ENCODE assay signal across 16 cellular contexts in the genomic region with DNA sequence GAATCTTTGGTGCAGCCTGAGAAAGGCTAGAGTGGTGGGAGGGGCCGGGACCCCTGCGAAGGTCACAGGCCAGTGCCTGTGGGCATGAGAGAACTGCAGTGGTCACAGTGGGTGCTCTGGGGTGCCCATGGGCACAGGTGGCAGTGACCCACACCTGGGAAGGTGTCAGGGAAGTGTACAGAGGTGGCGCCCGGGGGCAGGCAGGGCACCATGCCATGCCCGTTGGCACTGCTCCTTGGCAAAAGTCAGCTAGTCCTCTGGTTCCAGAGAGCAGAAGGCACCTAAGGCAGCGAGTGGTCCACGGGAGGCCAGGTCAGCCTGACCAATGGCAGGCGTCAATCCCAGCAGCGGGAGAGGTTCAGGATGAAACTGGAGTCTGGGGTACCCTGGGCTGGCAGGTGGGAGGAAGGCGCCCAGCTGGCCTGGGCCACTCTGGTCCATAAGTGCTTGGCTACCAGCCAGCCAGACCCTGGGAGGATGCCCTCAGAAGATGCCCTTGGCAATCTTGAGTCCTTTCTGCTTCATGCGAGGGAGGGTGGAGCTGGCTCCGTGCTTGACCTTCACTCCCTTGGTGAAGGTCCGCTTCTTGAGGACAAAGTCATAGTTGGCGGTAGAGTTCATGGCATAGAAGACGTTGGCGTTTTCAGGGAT.
"Had no signal": no experiment of that assay in that cellular context is flagged by ENCODE, and none has a peak within 500 bp of the region (broad histone marks: within the 10 kb centered on the region; RNA-seq: fewer than 3 reads in every experiment).

No MANE protein-coding gene starts in this region.

- H3K9me3 ChIP-seq: testis had no signal

- H3K27ac ChIP-seq: breast epithelium, heart left ventricle, left ventricle myocardium inferior, neural progenitor cell, parathyroid adenoma, testis had no signal

- H3K9me3 Mint-ChIP-seq: activated naive CD8-positive, alpha-beta T cell treated with anti-CD3 and anti-CD28 coated beads, Interleukin-2, amount 10 ng/mL, durations not matched to agents 7 days and 5 days had no signal

- H3K4me3 Mint-ChIP-seq: activated naive CD8-positive, alpha-beta T cell treated with anti-CD3 and anti-CD28 coated beads, Interleukin-2, amount 10 ng/mL, durations not matched to agents 7 days and 5 days; activated T-cell treated with anti-CD3 and anti-CD28 coated beads, Interleukin-2, amount 50 U/mL, for 24 hours; neural progenitor cell; stimulated activated naive CD8-positive, alpha-beta T cell treated with anti-CD3 and anti-CD28 coated beads, Interleukin-15, Interleukin-2, amounts not matched to agents 100 ng/mL and 50 ng/mL, for 24 hours; T-helper 1 cell treated with Interleukin-12 subunit alpha and Interleukin-12 subunit beta and Interleukin-4 antibody, amounts not matched to agents 30 μg/mL and 1 μg/mL, for 36 hours had no signal

- ATAC-seq: activated CD4-positive, CD25-positive, alpha-beta regulatory T cell treated with anti-CD3 and anti-CD28 coated beads, Interleukin-2, amount 50 U/mL, for 24 hours; heart left ventricle had no signal

- DNase-seq: activated naive CD8-positive, alpha-beta T cell treated with anti-CD3 and anti-CD28 coated beads, Interleukin-2, amount 10 ng/mL, durations not matched to agents 7 days and 5 days; activated T-cell treated with anti-CD3 and anti-CD28 coated beads, Interleukin-2, amount 50 U/mL, for 24 hours; anterior cingulate cortex; foreskin melanocyte; left ventricle myocardium inferior; mesendoderm; retina; stimulated activated CD4-positive, alpha-beta T cell treated with anti-CD3 and anti-CD28 coated beads, Interleukin-2, amount 100 ng/mL, for 24 hours; testis had no signal

- H3K4me1 ChIP-seq: breast epithelium, neural progenitor cell, parathyroid adenoma, testis had no signal

- H3K27me3 ChIP-seq: breast epithelium, heart left ventricle, neural progenitor cell, testis had no signal

- H3K4me1 Mint-ChIP-seq: activated naive CD8-positive, alpha-beta T cell treated with anti-CD3 and anti-CD28 coated beads, Interleukin-2, amount 10 ng/mL, durations not matched to agents 7 days and 5 days; neural progenitor cell had no signal

- H3K27ac Mint-ChIP-seq: activated naive CD8-positive, alpha-beta T cell treated with anti-CD3 and anti-CD28 coated beads, Interleukin-2, amount 10 ng/mL, durations not matched to agents 7 days and 5 days; activated T-cell treated with anti-CD3 and anti-CD28 coated beads, Interleukin-2, amount 50 U/mL, for 24 hours; neural progenitor cell; stimulated activated naive CD8-positive, alpha-beta T cell treated with anti-CD3 and anti-CD28 coated beads, Interleukin-15, Interleukin-2, amounts not matched to agents 100 ng/mL and 50 ng/mL, for 24 hours; T-helper 1 cell treated with Interleukin-12 subunit alpha and Interleukin-12 subunit beta and Interleukin-4 antibody, amounts not matched to agents 30 μg/mL and 1 μg/mL, for 36 hours had no signal

- H3K4me3 ChIP-seq: breast epithelium, heart left ventricle, left ventricle myocardium inferior, neural progenitor cell, testis had no signal

- H3K27me3 Mint-ChIP-seq: activated naive CD8-positive, alpha-beta T cell treated with anti-CD3 and anti-CD28 coated beads, Interleukin-2, amount 10 ng/mL, durations not matched to agents 7 days and 5 days; activated T-cell treated with anti-CD3 and anti-CD28 coated beads, Interleukin-2, amount 50 U/mL, for 24 hours; stimulated activated naive CD8-positive, alpha-beta T cell treated with anti-CD3 and anti-CD28 coated beads, Interleukin-15, Interleukin-2, amounts not matched to agents 100 ng/mL and 50 ng/mL, for 24 hours had no signal
